ENCODE assay signal across 37 cellular contexts in genomic region chr12:125373375-125373774, GRCh38.
"Had no signal": no experiment of that assay in that cellular context is flagged by ENCODE, and none has a peak within 500 bp of the region (broad histone marks: within the 10 kb centered on the region; RNA-seq: fewer than 3 reads in every experiment).

No MANE protein-coding gene starts in this region.

- H3K36me3 Mint-ChIP-seq: activated CD8-positive, alpha-beta memory T cell treated with anti-CD3 and anti-CD28 coated beads, Interleukin-2, amount 10 ng/mL, durations not matched to agents 7 days and 5 days; activated naive CD4-positive, alpha-beta T cell treated with anti-CD3 and anti-CD28 coated beads, Interleukin-2, amount 10 ng/mL, durations not matched to agents 7 days and 5 days; activated naive CD4-positive, alpha-beta T cell treated with anti-CD3 and anti-CD28 coated beads, Interleukin-2, amount 50 U/mL, for 24 hours; activated naive CD8-positive, alpha-beta T cell; activated naive CD8-positive, alpha-beta T cell treated with anti-CD3 and anti-CD28 coated beads, Interleukin-2, amount 10 ng/mL, durations not matched to agents 7 days and 5 days; brain had no signal

- H3K27me3 ChIP-seq: ascending aorta, cardiac muscle cell had no signal

- H3K36me3 ChIP-seq: ascending aorta, cardiac muscle cell had no signal

- H3K9me3 Mint-ChIP-seq: activated CD4-positive, alpha-beta memory T cell treated with anti-CD3 and anti-CD28 coated beads, Interleukin-2, amount 10 ng/mL, durations not matched to agents 7 days and 5 days; activated CD4-positive, alpha-beta T cell treated with anti-CD3 and anti-CD28 coated beads, Interleukin-2, amount 10 ng/mL, durations not matched to agents 7 days and 5 days; activated naive CD4-positive, alpha-beta T cell treated with anti-CD3 and anti-CD28 coated beads, Interleukin-2, amount 10 ng/mL, durations not matched to agents 7 days and 5 days; activated naive CD4-positive, alpha-beta T cell treated with anti-CD3 and anti-CD28 coated beads, Interleukin-2, amount 50 U/mL, for 24 hours; activated naive CD8-positive, alpha-beta T cell treated with anti-CD3 and anti-CD28 coated beads, Interleukin-2, amount 10 ng/mL, durations not matched to agents 7 days and 5 days; activated T-cell treated with anti-CD3 and anti-CD28 coated beads, Interleukin-2, amount 50 U/mL, for 24 hours; activated T-helper 2 cell treated with anti-CD3 and anti-CD28 coated beads, Interferon-gamma antibody, Interleukin-2, Interleukin-4, amounts not matched to agents 10 μg/mL and 5 μg/mL and 100 μg/mL, durations not matched to agents 14 hours and 24 hours and 36 hours; central memory CD8-positive, alpha-beta T cell; T-helper 2 cell treated with Interferon-gamma antibody and Interleukin-4, amounts not matched to agents 5 μg/mL and 100 μg/mL, for 36 hours had no signal

- H3K4me1 ChIP-seq: ascending aorta had no signal

- H3K27ac ChIP-seq: ascending aorta, cardiac muscle cell, VCaP had no signal

- FAIRE-seq: bronchial epithelial cell, TTC549 had no signal

- H3K27ac Mint-ChIP-seq: activated CD4-positive, alpha-beta memory T cell treated with anti-CD3 and anti-CD28 coated beads, Interleukin-2, amount 10 ng/mL, durations not matched to agents 7 days and 5 days; activated CD4-positive, alpha-beta T cell treated with anti-CD3 and anti-CD28 coated beads for 36 hours; activated CD4-positive, alpha-beta T cell treated with anti-CD3 and anti-CD28 coated beads, Interleukin-2, amount 10 ng/mL, durations not matched to agents 7 days and 5 days; activated CD8-positive, alpha-beta memory T cell treated with anti-CD3 and anti-CD28 coated beads, Interleukin-2, amount 10 ng/mL, durations not matched to agents 7 days and 5 days; activated CD8-positive, alpha-beta T cell treated with anti-CD3 and anti-CD28 coated beads, Interleukin-2, amount 10 ng/mL, durations not matched to agents 7 days and 5 days; activated naive CD4-positive, alpha-beta T cell treated with anti-CD3 and anti-CD28 coated beads, Interleukin-2, amount 10 ng/mL, durations not matched to agents 7 days and 5 days; activated naive CD4-positive, alpha-beta T cell treated with anti-CD3 and anti-CD28 coated beads, Interleukin-2, amount 50 U/mL, for 24 hours; activated naive CD8-positive, alpha-beta T cell; activated naive CD8-positive, alpha-beta T cell treated with anti-CD3 and anti-CD28 coated beads, Interleukin-2, amount 10 ng/mL, durations not matched to agents 7 days and 5 days; activated naive CD8-positive, alpha-beta T cell treated with anti-CD3 and anti-CD28 coated beads, Interleukin-2, amount 50 U/mL, for 24 hours; activated T-cell treated with anti-CD3 and anti-CD28 coated beads, Interleukin-2, amount 50 U/mL, for 24 hours; activated T-helper 2 cell treated with anti-CD3 and anti-CD28 coated beads, Interferon-gamma antibody, Interleukin-2, Interleukin-4, amounts not matched to agents 10 μg/mL and 5 μg/mL and 100 μg/mL, durations not matched to agents 14 hours and 24 hours and 36 hours; brain; T-helper 2 cell treated with Interferon-gamma antibody and Interleukin-4, amounts not matched to agents 5 μg/mL and 100 μg/mL, for 36 hours had no signal

- DNase-seq: activated CD4-positive, alpha-beta memory T cell treated with anti-CD3 and anti-CD28 coated beads, Interleukin-2, amount 10 ng/mL, durations not matched to agents 7 days and 5 days; activated CD4-positive, alpha-beta T cell treated with anti-CD3 and anti-CD28 coated beads for 1 hour; activated CD4-positive, alpha-beta T cell treated with anti-CD3 and anti-CD28 coated beads for 36 hours; activated CD4-positive, alpha-beta T cell treated with anti-CD3 and anti-CD28 coated beads for 48 hours; activated CD4-positive, alpha-beta T cell treated with anti-CD3 and anti-CD28 coated beads, Interleukin-2, amount 10 ng/mL, durations not matched to agents 7 days and 5 days; activated CD4-positive, alpha-beta T cell treated with anti-CD3 and anti-CD28 coated beads, Interleukin-2, amount 50 U/mL, for 48 hours; activated CD4-positive, CD25-positive, alpha-beta regulatory T cell; activated CD8-positive, alpha-beta memory T cell treated with anti-CD3 and anti-CD28 coated beads for 24 hours; activated CD8-positive, alpha-beta memory T cell treated with anti-CD3 and anti-CD28 coated beads, Interleukin-2, amount 10 ng/mL, durations not matched to agents 7 days and 5 days; activated CD8-positive, alpha-beta memory T cell treated with anti-CD3 and anti-CD28 coated beads, Interleukin-2, amount 50 U/mL, for 48 hours; activated CD8-positive, alpha-beta T cell treated with anti-CD3 and anti-CD28 coated beads, Interleukin-2, amount 10 ng/mL, durations not matched to agents 7 days and 5 days; activated effector memory CD4-positive, alpha-beta T cell treated with Interleukin-2 at 50 U/mL for 16 hours; activated gamma-delta T cell; activated naive CD4-positive, alpha-beta T cell treated with anti-CD3 and anti-CD28 coated beads, Interleukin-2, amount 10 ng/mL, durations not matched to agents 7 days and 5 days; activated naive CD4-positive, alpha-beta T cell treated with Interleukin-2 at 50 U/mL for 16 hours; activated naive CD8-positive, alpha-beta T cell treated with anti-CD3 and anti-CD28 coated beads, Interleukin-2, amount 10 ng/mL, durations not matched to agents 7 days and 5 days; activated naive CD8-positive, alpha-beta T cell treated with anti-CD3 and anti-CD28 coated beads, Interleukin-2, amount 50 U/mL, for 24 hours; activated T-cell treated with anti-CD3 and anti-CD28 coated beads, Interleukin-2, amount 50 U/mL, for 24 hours; activated T-cell treated with anti-CD3 and anti-CD28 coated beads, Interleukin-2, amount 50 U/mL, for 48 hours; amygdala; anterior cingulate cortex; caudate nucleus; cerebellar nuclear complex; T-helper 2 cell; T-helper 9 cell had no signal

- H3K9me3 ChIP-seq: ascending aorta had no signal

- H3K4me1 Mint-ChIP-seq: activated CD4-positive, alpha-beta memory T cell treated with anti-CD3 and anti-CD28 coated beads, Interleukin-2, amount 10 ng/mL, durations not matched to agents 7 days and 5 days; activated CD4-positive, alpha-beta T cell treated with anti-CD3 and anti-CD28 coated beads for 36 hours; activated CD4-positive, alpha-beta T cell treated with anti-CD3 and anti-CD28 coated beads, Interleukin-2, amount 10 ng/mL, durations not matched to agents 7 days and 5 days; activated CD8-positive, alpha-beta memory T cell treated with anti-CD3 and anti-CD28 coated beads, Interleukin-2, amount 10 ng/mL, durations not matched to agents 7 days and 5 days; activated naive CD4-positive, alpha-beta T cell treated with anti-CD3 and anti-CD28 coated beads, Interleukin-2, amount 10 ng/mL, durations not matched to agents 7 days and 5 days; activated naive CD4-positive, alpha-beta T cell treated with anti-CD3 and anti-CD28 coated beads, Interleukin-2, amount 50 U/mL, for 24 hours; activated naive CD8-positive, alpha-beta T cell treated with anti-CD3 and anti-CD28 coated beads, Interleukin-2, amount 10 ng/mL, durations not matched to agents 7 days and 5 days; activated naive CD8-positive, alpha-beta T cell treated with anti-CD3 and anti-CD28 coated beads, Interleukin-2, amount 50 U/mL, for 24 hours; central memory CD8-positive, alpha-beta T cell had no signal

- ATAC-seq: activated CD4-positive, alpha-beta T cell treated with anti-CD3 and anti-CD28 coated beads for 36 hours; activated CD4-positive, CD25-positive, alpha-beta regulatory T cell treated with anti-CD3 and anti-CD28 coated beads, Interleukin-2, amount 50 U/mL, for 24 hours; activated CD8-positive, alpha-beta memory T cell treated with anti-CD3 and anti-CD28 coated beads, Interleukin-2, amount 10 ng/mL, durations not matched to agents 7 days and 5 days; activated CD8-positive, alpha-beta T cell treated with anti-CD3 and anti-CD28 coated beads, Interleukin-2, amount 10 ng/mL, durations not matched to agents 7 days and 5 days; activated naive CD8-positive, alpha-beta T cell treated with anti-CD3 and anti-CD28 coated beads, Interleukin-2, amount 50 U/mL, for 24 hours had no signal

- H3K27me3 Mint-ChIP-seq: activated CD4-positive, alpha-beta memory T cell treated with anti-CD3 and anti-CD28 coated beads, Interleukin-2, amount 10 ng/mL, durations not matched to agents 7 days and 5 days; activated CD4-positive, alpha-beta T cell treated with anti-CD3 and anti-CD28 coated beads, Interleukin-2, amount 10 ng/mL, durations not matched to agents 7 days and 5 days; activated CD8-positive, alpha-beta memory T cell treated with anti-CD3 and anti-CD28 coated beads, Interleukin-2, amount 10 ng/mL, durations not matched to agents 7 days and 5 days; activated naive CD8-positive, alpha-beta T cell treated with anti-CD3 and anti-CD28 coated beads, Interleukin-2, amount 10 ng/mL, durations not matched to agents 7 days and 5 days had no signal

- H3K4me3 Mint-ChIP-seq: activated CD4-positive, alpha-beta memory T cell treated with anti-CD3 and anti-CD28 coated beads, Interleukin-2, amount 10 ng/mL, durations not matched to agents 7 days and 5 days; activated CD4-positive, alpha-beta T cell treated with anti-CD3 and anti-CD28 coated beads for 36 hours; activated CD4-positive, alpha-beta T cell treated with anti-CD3 and anti-CD28 coated beads, Interleukin-2, amount 10 ng/mL, durations not matched to agents 7 days and 5 days; activated CD8-positive, alpha-beta memory T cell treated with anti-CD3 and anti-CD28 coated beads, Interleukin-2, amount 10 ng/mL, durations not matched to agents 7 days and 5 days; activated CD8-positive, alpha-beta T cell treated with anti-CD3 and anti-CD28 coated beads, Interleukin-2, amount 10 ng/mL, durations not matched to agents 7 days and 5 days; activated naive CD4-positive, alpha-beta T cell treated with anti-CD3 and anti-CD28 coated beads, Interleukin-2, amount 10 ng/mL, durations not matched to agents 7 days and 5 days; activated naive CD4-positive, alpha-beta T cell treated with anti-CD3 and anti-CD28 coated beads, Interleukin-2, amount 50 U/mL, for 24 hours; activated naive CD8-positive, alpha-beta T cell; activated naive CD8-positive, alpha-beta T cell treated with anti-CD3 and anti-CD28 coated beads, Interleukin-2, amount 10 ng/mL, durations not matched to agents 7 days and 5 days; activated naive CD8-positive, alpha-beta T cell treated with anti-CD3 and anti-CD28 coated beads, Interleukin-2, amount 50 U/mL, for 24 hours; activated T-cell treated with anti-CD3 and anti-CD28 coated beads, Interleukin-2, amount 50 U/mL, for 24 hours; brain; central memory CD8-positive, alpha-beta T cell; T-helper 2 cell treated with Interferon-gamma antibody and Interleukin-4, amounts not matched to agents 5 μg/mL and 100 μg/mL, for 36 hours had no signal

- H3K4me3 ChIP-seq: ascending aorta, cardiac muscle cell had no signal
